1 cellular context compared by ENCODE assay signal in the genomic region with DNA sequence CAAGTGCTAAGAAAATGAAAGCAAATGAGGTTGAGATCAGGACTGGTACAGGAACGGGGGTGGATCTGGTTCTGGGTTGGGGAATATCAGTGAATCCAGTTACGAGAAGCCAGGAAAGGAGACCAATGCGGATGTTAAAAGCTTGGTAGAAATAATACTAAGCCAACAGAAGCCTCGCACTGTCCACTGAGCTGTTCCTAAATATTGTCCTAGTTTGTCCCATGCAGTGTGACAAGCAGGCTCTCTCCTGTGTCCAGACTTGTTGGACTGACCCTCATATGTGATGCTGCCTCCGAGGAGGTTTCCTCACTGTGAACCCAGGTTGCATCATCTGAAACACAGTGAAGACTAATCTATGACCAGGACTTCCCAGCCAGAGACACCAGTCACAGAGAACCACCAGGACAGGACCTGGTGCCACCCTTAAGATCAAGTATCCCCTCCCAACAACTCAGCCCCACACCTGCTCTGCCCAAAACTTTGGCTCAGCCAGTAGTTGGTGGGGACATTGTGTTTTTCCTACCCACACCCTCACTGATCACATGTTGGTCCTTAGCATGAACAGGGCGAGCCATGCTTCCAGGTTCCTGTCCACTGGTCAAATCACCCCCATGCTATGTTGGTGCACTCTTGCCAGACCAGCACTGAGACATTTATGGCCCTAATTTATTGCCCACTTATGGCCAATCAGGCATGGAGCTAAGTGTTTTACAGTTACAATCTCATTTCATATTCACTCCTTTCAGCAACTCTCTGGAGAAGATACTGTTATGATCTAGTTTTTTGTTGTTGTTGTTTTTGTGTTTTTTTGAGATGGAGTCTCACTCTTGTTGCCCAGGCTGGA.
TF ChIP-seq lines count a peak whose summit lies in the region.

No MANE protein-coding gene starts in this region.

TF ChIP-seq in K562, 482 proteins besides CTCF, POLR2A, EP300 and RAD21 (continued from another document):
- TF ChIP-seq MGA (IDR thresholded peaks at IDR 0.05) (peak; percentile 37; the same call in 1 of the 2 replicates), JUND (IDR thresholded peaks at IDR 0.05; ENCODE audit: borderline replicate concordance, low read depth, low read length) (peak; percentile 86), JUND (tag; IDR thresholded peaks at IDR 0.05; ENCODE audit: borderline replicate concordance, low read depth, low read length) (peak; percentile 42; the same call in 1 of the 3 replicates), PPARD (CRISPR knock-in tag; IDR thresholded peaks at IDR 0.05) (no peak), NR2C1 (IDR thresholded peaks at IDR 0.05) (no peak), NR2C1 (tag; IDR thresholded peaks at IDR 0.05) (peak; percentile 51; the same call in 1 of the 2 replicates), SPI1 (IDR thresholded peaks at IDR 0.05; ENCODE audit: borderline replicate concordance, low read depth, low read length) (no peak), GABPB1 (CRISPR knock-in tag; IDR thresholded peaks at IDR 0.05) (no peak), ATF7 (IDR thresholded peaks at IDR 0.05) (peak; percentile 98), TAF7 (tag; IDR thresholded peaks at IDR 0.05) (0 out of 2 replicates have a peak, but pooled peaks have one; percentile 6), SMAD4 (CRISPR knock-in tag; conservative IDR thresholded peaks at IDR 0.05) (peak; percentile 73; the same call in 1 of the 2 replicates), CEBPB (tag; IDR thresholded peaks at IDR 0.05) (peak; percentile 68), ATF6 (CRISPR knock-in tag; IDR thresholded peaks at IDR 0.05) (no peak), HBP1 (CRISPR knock-in tag; IDR thresholded peaks at IDR 0.05) (0 out of 2 replicates have a peak, but pooled peaks have one; percentile 15), TCF3 (CRISPR knock-in tag; IDR thresholded peaks at IDR 0.05) (no peak), SMARCB1 (IDR thresholded peaks at IDR 0.05; ENCODE audit: insufficient read length, low read depth) (no peak), MEIS2 (IDR thresholded peaks at IDR 0.05; ENCODE audit: partially characterized antibody) (peak; percentile 33), NR4A1 (CRISPR knock-in tag; IDR thresholded peaks at IDR 0.05) (no peak), NR4A1 (tag; IDR thresholded peaks at IDR 0.05) (0 out of 2 replicates have a peak, but pooled peaks have one; percentile 35), PTTG1 (tag; IDR thresholded peaks at IDR 0.05; ENCODE audit: low read depth) (no peak)
- TF ChIP-seq, protein P1, sequence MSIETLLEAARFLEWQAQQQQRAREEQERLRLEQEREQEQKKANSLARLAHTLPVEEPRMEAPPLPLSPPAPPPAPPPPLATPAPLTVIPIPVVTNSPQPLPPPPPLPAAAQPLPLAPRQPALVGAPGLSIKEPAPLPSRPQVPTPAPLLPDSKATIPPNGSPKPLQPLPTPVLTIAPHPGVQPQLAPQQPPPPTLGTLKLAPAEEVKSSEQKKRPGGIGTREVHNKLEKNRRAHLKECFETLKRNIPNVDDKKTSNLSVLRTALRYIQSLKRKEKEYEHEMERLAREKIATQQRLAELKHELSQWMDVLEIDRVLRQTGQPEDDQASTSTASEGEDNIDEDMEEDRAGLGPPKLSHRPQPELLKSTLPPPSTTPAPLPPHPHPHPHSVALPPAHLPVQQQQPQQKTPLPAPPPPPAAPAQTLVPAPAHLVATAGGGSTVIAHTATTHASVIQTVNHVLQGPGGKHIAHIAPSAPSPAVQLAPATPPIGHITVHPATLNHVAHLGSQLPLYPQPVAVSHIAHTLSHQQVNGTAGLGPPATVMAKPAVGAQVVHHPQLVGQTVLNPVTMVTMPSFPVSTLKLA (conservative IDR thresholded peaks at IDR 0.05), result no peak
- TF ChIP-seq, protein P2, sequence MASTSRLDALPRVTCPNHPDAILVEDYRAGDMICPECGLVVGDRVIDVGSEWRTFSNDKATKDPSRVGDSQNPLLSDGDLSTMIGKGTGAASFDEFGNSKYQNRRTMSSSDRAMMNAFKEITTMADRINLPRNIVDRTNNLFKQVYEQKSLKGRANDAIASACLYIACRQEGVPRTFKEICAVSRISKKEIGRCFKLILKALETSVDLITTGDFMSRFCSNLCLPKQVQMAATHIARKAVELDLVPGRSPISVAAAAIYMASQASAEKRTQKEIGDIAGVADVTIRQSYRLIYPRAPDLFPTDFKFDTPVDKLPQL (IDR thresholded peaks at IDR 0.05; ENCODE audit: extremely low read depth, insufficient read length), result no peak
- TF ChIP-seq, protein P3, sequence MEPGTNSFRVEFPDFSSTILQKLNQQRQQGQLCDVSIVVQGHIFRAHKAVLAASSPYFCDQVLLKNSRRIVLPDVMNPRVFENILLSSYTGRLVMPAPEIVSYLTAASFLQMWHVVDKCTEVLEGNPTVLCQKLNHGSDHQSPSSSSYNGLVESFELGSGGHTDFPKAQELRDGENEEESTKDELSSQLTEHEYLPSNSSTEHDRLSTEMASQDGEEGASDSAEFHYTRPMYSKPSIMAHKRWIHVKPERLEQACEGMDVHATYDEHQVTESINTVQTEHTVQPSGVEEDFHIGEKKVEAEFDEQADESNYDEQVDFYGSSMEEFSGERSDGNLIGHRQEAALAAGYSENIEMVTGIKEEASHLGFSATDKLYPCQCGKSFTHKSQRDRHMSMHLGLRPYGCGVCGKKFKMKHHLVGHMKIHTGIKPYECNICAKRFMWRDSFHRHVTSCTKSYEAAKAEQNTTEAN (CRISPR knock-in tag; IDR thresholded peaks at IDR 0.05), result no peak
- TF ChIP-seq, protein P4, sequence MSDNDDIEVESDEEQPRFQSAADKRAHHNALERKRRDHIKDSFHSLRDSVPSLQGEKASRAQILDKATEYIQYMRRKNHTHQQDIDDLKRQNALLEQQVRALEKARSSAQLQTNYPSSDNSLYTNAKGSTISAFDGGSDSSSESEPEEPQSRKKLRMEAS (CRISPR knock-in tag; IDR thresholded peaks at IDR 0.05), result no peak
TF ChIP-seq in K562: peak in this region for 39.
